In genomic region chr5:157288405-157289163, GRCh38 we compare ENCODE assay signal across 15 cellular contexts. TPM values are rescaled to one million over a fixed set of nuclear protein-coding genes. Genes with fewer than 3 reads are reported as not detected.
DNase-seq lines count a peak whose midpoint lies in the region; ATAC-seq, FAIRE-seq and TF ChIP-seq lines count a peak whose summit lies in the region.
"Had no signal": no experiment of that assay in that cellular context is flagged by ENCODE, and none has a peak within 500 bp of the region (broad histone marks: within the 10 kb centered on the region; RNA-seq: fewer than 3 reads in every experiment).

No MANE protein-coding gene starts in this region.

- H3K4me3 Mint-ChIP-seq in activated CD8-positive, alpha-beta T cell treated with anti-CD3 and anti-CD28 coated beads for 36 hours, result no peak overlapping the region
- H3K4me3 Mint-ChIP-seq: activated B cell treated with CpG ODN at 0.5 μM for 24 hours had no signal

- H3K9me3 Mint-ChIP-seq in activated CD8-positive, alpha-beta T cell treated with anti-CD3 and anti-CD28 coated beads for 36 hours, result no peaks in the 10 kb centered on the region

- WGBS in thymus, result 81% methylated on average over 4 of the region's 4 CpGs

- H3K4me1 Mint-ChIP-seq in activated CD8-positive, alpha-beta T cell treated with anti-CD3 and anti-CD28 coated beads for 36 hours (ENCODE audit: low read depth), result peaks cover 83% of the 10 kb centered on the region

- peaks cover 4 to 14% of the 10 kb centered on the region in 2 donors for H3K36me3 ChIP-seq in kidney (ENCODE audit: control insufficient read depth in 1 of 2, insufficient read depth in 2 of 2, low read length in 2 of 2)
- peaks cover 65% of the 10 kb centered on the region for H3K36me3 ChIP-seq in thymus (ENCODE audit: control insufficient read depth, insufficient read depth)

- peak; percentile 28 for ATAC-seq in Right ventricle myocardium superior (ENCODE audit: poor library complexity)
- no peak for ATAC-seq in activated CD8-positive, alpha-beta T cell treated with anti-CD3 and anti-CD28 coated beads for 36 hours
- no peak for ATAC-seq in HG02852 (IDR thresholded peaks at IDR 0.05; ENCODE audit: unreplicated experiment)
- no peak for ATAC-seq in GM21367 (IDR thresholded peaks at IDR 0.05; ENCODE audit: unreplicated experiment)

- CTCF ChIA-PET in activated CD8-positive, alpha-beta T cell treated with anti-CD3 and anti-CD28 coated beads for 36 hours (lab: Charles Lee), result interaction anchor here (0.7 to 2.9 kb wide), 5 partner anchors 11 to 133 kb away, joined by 3 to 13 read pairs (median 4); no protein-coding TSS in a partner anchor

- POLR2A ChIA-PET in activated CD8-positive, alpha-beta T cell treated with anti-CD3 and anti-CD28 coated beads for 36 hours (lab: Charles Lee), result interaction anchor here (0.8 to 2.4 kb wide), 4 partner anchors 8 to 31 kb away, joined by 3 to 9 read pairs (median 4); no protein-coding TSS in a partner anchor

- peak overlapping the region; percentile 69 for H3K27ac Mint-ChIP-seq in activated CD8-positive, alpha-beta T cell treated with anti-CD3 and anti-CD28 coated beads for 36 hours
- H3K27ac Mint-ChIP-seq: activated B cell treated with CpG ODN at 0.5 μM for 24 hours had no signal

- H3K27ac ChIP-seq in kidney (ENCODE audit: low read depth in 2 of 2, low read length in 2 of 2) (peak overlapping the region; percentile 88 to 92), thymus (ENCODE audit: low read depth) (peak overlapping the region; percentile 84)
- H3K27ac ChIP-seq: spleen had no signal

- no peak for FAIRE-seq in kidney (lab: Jason Lieb, UNC)
- FAIRE-seq: GM18507, GM19239 had no signal

- H3K27me3 ChIP-seq in thymus (ENCODE audit: control insufficient read depth, insufficient read depth), result no peaks in the 10 kb centered on the region
- H3K27me3 ChIP-seq: spleen had no signal

- no peaks in the 10 kb centered on the region for H3K27me3 Mint-ChIP-seq in activated CD8-positive, alpha-beta T cell treated with anti-CD3 and anti-CD28 coated beads for 36 hours
- H3K27me3 Mint-ChIP-seq: activated B cell treated with CpG ODN at 0.5 μM for 24 hours had no signal

- peaks cover 81% of the 10 kb centered on the region for H3K36me3 Mint-ChIP-seq in activated CD8-positive, alpha-beta T cell treated with anti-CD3 and anti-CD28 coated beads for 36 hours (ENCODE audit: low read depth)

- no peak for DNase-seq in Right ventricle myocardium superior
- no peak for DNase-seq in cardiac septum (ENCODE audit: low spot score)
- no peak for DNase-seq in activated CD8-positive, alpha-beta T cell treated with anti-CD3 and anti-CD28 coated beads for 36 hours
- DNase-seq in kidney, result no peak
- no peak for DNase-seq in mucosa of gallbladder (ENCODE audit: low spot score)
- DNase-seq: activated B cell treated with CpG ODN at 0.5 μM for 24 hours, NCI-H187, NCI-H510A, posterior cingulate gyrus, spleen had no signal

- intact Hi-C loops in Right ventricle myocardium superior (cut with DNase I) (no loop called here), cardiac septum (cut with DNase I) (no loop called here), kidney (cut with DNase I) (no loop called here)
- intact Hi-C loops in activated CD8-positive, alpha-beta T cell treated with anti-CD3 and anti-CD28 coated beads for 36 hours (cut with micrococcal nuclease), result no loop called here

- no peak for TF ChIP-seq CTCF in activated CD8-positive, alpha-beta T cell treated with anti-CD3 and anti-CD28 coated beads for 36 hours (IDR thresholded peaks at IDR 0.05)
- TF ChIP-seq CTCF in kidney (IDR thresholded peaks at IDR 0.05; ENCODE audit: borderline replicate concordance, extremely low read depth, insufficient read depth), result no peak

- H3K4me1 ChIP-seq in kidney (ENCODE audit: control insufficient read depth in 1 of 2, insufficient read depth in 1 of 2, low read depth in 1 of 2, low read length in 2 of 2) (peaks cover 47 to 64% of the 10 kb centered on the region in 2 donors), thymus (ENCODE audit: control insufficient read depth, insufficient read depth, low read length) (peaks cover 5% of the 10 kb centered on the region)

- H3K4me3 ChIP-seq in kidney (ENCODE audit: low read length in 2 of 2) (no peak overlapping the region), thymus (ENCODE audit: low read length) (no peak overlapping the region)
- H3K4me3 ChIP-seq: spleen had no signal

- H3K9ac ChIP-seq in kidney (ENCODE audit: low read length in 2 of 2), result peak overlapping the region in 1 of 2 donors; percentile 7

- H3K9me3 ChIP-seq in kidney (ENCODE audit: control insufficient read depth in 1 of 2, low read length in 2 of 2), result no peaks in the 10 kb centered on the region
- no peaks in the 10 kb centered on the region for H3K9me3 ChIP-seq in thymus (ENCODE audit: control insufficient read depth)
- H3K9me3 ChIP-seq: spleen had no signal

RNA-seq across cellular contexts. Expression of gene CYFIP2, which starts 22.7 kb away (rescaled TPM):
- total RNA-seq in Right ventricle myocardium superior, result 27.6 TPM
- total RNA-seq in cardiac septum, result 23.1 TPM
- 100 to 1,000 TPM; 350 to 351 TPM for total RNA-seq in activated CD8-positive, alpha-beta T cell treated with anti-CD3 and anti-CD28 coated beads for 36 hours
- total RNA-seq in kidney, result 128 TPM
- polyA plus RNA-seq in kidney (ENCODE audit: insufficient read depth, low read depth, low replicate concordance), result 217 TPM
- 102 TPM for polyA plus RNA-seq in thymus
- total RNA-seq in mucosa of gallbladder, result 76.4 TPM
